ENCODE assay signal across 18 cellular contexts in genomic region chr1:60571811-60572210, GRCh38.
DNase-seq lines count a peak whose midpoint lies in the region; ATAC-seq and TF ChIP-seq lines count a peak whose summit lies in the region.
"Had no signal": no experiment of that assay in that cellular context is flagged by ENCODE, and none has a peak within 500 bp of the region (broad histone marks: within the 10 kb centered on the region; RNA-seq: fewer than 3 reads in every experiment).

No MANE protein-coding gene starts in this region.

- H3K36me3 ChIP-seq in HEK293 (ENCODE audit: control insufficient read depth in 2 of 2, insufficient read depth in 1 of 2, low read length in 2 of 2) (no peaks in the 10 kb centered on the region), thoracic aorta (no peaks in the 10 kb centered on the region)
- H3K36me3 ChIP-seq in naive thymus-derived CD4-positive, alpha-beta T cell (ENCODE audit: control insufficient read depth in 2 of 3, insufficient read depth in 3 of 3, low read length in 3 of 3): no peaks in the 10 kb centered on the region
- H3K36me3 ChIP-seq: spleen, suprapubic skin had no signal

- intact Hi-C loops in naive thymus-derived CD4-positive, alpha-beta T cell (cut with micrococcal nuclease): no loop called here

- no peak overlapping the region for H3K4me3 Mint-ChIP-seq in naive thymus-derived CD4-positive, alpha-beta T cell
- H3K4me3 Mint-ChIP-seq: activated CD4-positive, alpha-beta T cell treated with anti-CD3 and anti-CD28 coated beads, Interleukin-2, amount 10 ng/mL, durations not matched to agents 24 days and 14 days; nephron had no signal

- in situ Hi-C loops in astrocyte of the cerebellum (cut with HindIII; ENCODE audit: low sequenced_read_pairs): no loop called here

- POLR2A ChIA-PET in HEK293 (lab: Yijun Ruan, JAX): no interaction called here
- POLR2A ChIA-PET in naive thymus-derived CD4-positive, alpha-beta T cell (lab: Charles Lee): no interaction called here

- no peaks in the 10 kb centered on the region for H3K9me3 ChIP-seq in HEK293 (ENCODE audit: control insufficient read depth, insufficient read depth, low read depth, low read length)
- no peaks in the 10 kb centered on the region for H3K9me3 ChIP-seq in thoracic aorta
- H3K9me3 ChIP-seq in naive thymus-derived CD4-positive, alpha-beta T cell (ENCODE audit: control insufficient read depth in 2 of 3, low read length in 3 of 3): no peaks in the 10 kb centered on the region
- H3K9me3 ChIP-seq: psoas muscle, spleen, suprapubic skin had no signal

- H3K9me3 Mint-ChIP-seq in naive thymus-derived CD4-positive, alpha-beta T cell: peaks cover 0 to 12% (median 2%) of the 10 kb centered on the region in 11 donors
- H3K9me3 Mint-ChIP-seq: activated CD4-positive, alpha-beta T cell treated with anti-CD3 and anti-CD28 coated beads, Interleukin-2, amount 10 ng/mL, durations not matched to agents 24 days and 14 days had no signal

- H3K27me3 ChIP-seq in thoracic aorta (replicated peaks; ENCODE audit: insufficient read depth): no peaks in the 10 kb centered on the region
- no peaks in the 10 kb centered on the region for H3K27me3 ChIP-seq in naive thymus-derived CD4-positive, alpha-beta T cell (ENCODE audit: control insufficient read depth in 2 of 2, insufficient read depth in 2 of 2, low read length in 2 of 2)
- H3K27me3 ChIP-seq: spleen, suprapubic skin had no signal

- no peak for TF ChIP-seq CTCF in HEK293 (tag by site-specific recombination; IDR thresholded peaks at IDR 0.05)
- no peak for TF ChIP-seq CTCF in astrocyte of the cerebellum (IDR thresholded peaks at IDR 0.05; ENCODE audit: low read depth, low read length, missing control alignments)
- no peak for TF ChIP-seq CTCF in fibroblast of pulmonary artery (IDR thresholded peaks at IDR 0.05; ENCODE audit: low read length, missing control alignments)
- TF ChIP-seq CTCF in thoracic aorta (IDR thresholded peaks at IDR 0.05): no peak

- CTCF ChIA-PET in HEK293 (lab: Yijun Ruan, JAX): no interaction called here
- CTCF ChIA-PET in naive thymus-derived CD4-positive, alpha-beta T cell (lab: Charles Lee): no interaction called here

- H3K4me3 ChIP-seq in HEK293 (ENCODE audit: low read depth, low read length) (no peak overlapping the region), astrocyte of the cerebellum (ENCODE audit: low read depth, low read length) (no peak overlapping the region), fibroblast of pulmonary artery (replicated peaks; ENCODE audit: low read depth, low read length) (no peak overlapping the region), thoracic aorta (no peak overlapping the region)
- no peak overlapping the region for H3K4me3 ChIP-seq in naive thymus-derived CD4-positive, alpha-beta T cell (ENCODE audit: low read length)
- H3K4me3 ChIP-seq: psoas muscle, spleen, suprapubic skin had no signal

- peak; percentile 20 for DNase-seq in astrocyte of the cerebellum (ENCODE audit: low read depth)
- DNase-seq in fibroblast of pulmonary artery (ENCODE audit: low read depth): peak; percentile 74
- no peak for DNase-seq in thoracic aorta (ENCODE audit: low spot score)
- DNase-seq in naive thymus-derived CD4-positive, alpha-beta T cell: no peak
- DNase-seq in SK-N-DZ (ENCODE audit: low spot score): no peak
- DNase-seq: activated CD4-positive, alpha-beta T cell treated with anti-CD3 and anti-CD28 coated beads, Interleukin-2, amount 10 ng/mL, durations not matched to agents 24 days and 14 days; activated CD8-positive, alpha-beta memory T cell treated with anti-CD3 and anti-CD28 coated beads, Interleukin-2, amount 50 U/mL, for 4 hours; activated gamma-delta T cell; cortex of kidney; left colon; NCI-H1092; NCI-H2081; psoas muscle; spleen had no signal

- H3K4me1 Mint-ChIP-seq in naive thymus-derived CD4-positive, alpha-beta T cell: no peaks in the 10 kb centered on the region
- H3K4me1 Mint-ChIP-seq: activated CD4-positive, alpha-beta T cell treated with anti-CD3 and anti-CD28 coated beads, Interleukin-2, amount 10 ng/mL, durations not matched to agents 24 days and 14 days had no signal

- ATAC-seq in thoracic aorta (ENCODE audit: insufficient number of reproducible peaks, low FRiP score, low read depth): no peak
- ATAC-seq in naive thymus-derived CD4-positive, alpha-beta T cell: no peak
- ATAC-seq in GM18498 (IDR thresholded peaks at IDR 0.05; ENCODE audit: unreplicated experiment): no peak
- ATAC-seq: left colon, psoas muscle had no signal

- H3K27ac Mint-ChIP-seq in naive thymus-derived CD4-positive, alpha-beta T cell: no peak overlapping the region
- H3K27ac Mint-ChIP-seq: activated CD4-positive, alpha-beta T cell treated with anti-CD3 and anti-CD28 coated beads, Interleukin-2, amount 10 ng/mL, durations not matched to agents 24 days and 14 days; nephron had no signal

- peaks cover 0 to 4% (median 0%) of the 10 kb centered on the region in 5 donors for H3K27me3 Mint-ChIP-seq in naive thymus-derived CD4-positive, alpha-beta T cell
- H3K27me3 Mint-ChIP-seq: activated CD4-positive, alpha-beta T cell treated with anti-CD3 and anti-CD28 coated beads, Interleukin-2, amount 10 ng/mL, durations not matched to agents 24 days and 14 days had no signal

- H3K27ac ChIP-seq in HEK293 (ENCODE audit: extremely low read depth, low read depth, low read length): no peak overlapping the region
- H3K27ac ChIP-seq in thoracic aorta: peak overlapping the region; percentile 82 to 90
- no peak overlapping the region for H3K27ac ChIP-seq in naive thymus-derived CD4-positive, alpha-beta T cell (ENCODE audit: low read depth, low read length)
- H3K27ac ChIP-seq: psoas muscle had no signal

- no peaks in the 10 kb centered on the region for H3K36me3 Mint-ChIP-seq in naive thymus-derived CD4-positive, alpha-beta T cell

- H3K4me1 ChIP-seq in HEK293 (ENCODE audit: control insufficient read depth, insufficient read depth, low read length) (no peaks in the 10 kb centered on the region), thoracic aorta (ENCODE audit: control insufficient read depth in 1 of 2, low read depth in 2 of 2) (peaks cover 32 to 61% of the 10 kb centered on the region in 2 donors)
- H3K4me1 ChIP-seq in naive thymus-derived CD4-positive, alpha-beta T cell (ENCODE audit: control insufficient read depth in 2 of 2, insufficient read depth in 2 of 2, low read length in 2 of 2): no peaks in the 10 kb centered on the region

TF ChIP-seq in HEK293, 187 proteins besides CTCF, POLR2A, EP300 and RAD21:
- 0 out of 2 replicates have a peak, but pooled peaks have one; percentile 18 for TF ChIP-seq ZNF596 (tag by site-specific recombination; IDR thresholded peaks at IDR 0.05)
- TF ChIP-seq, protein P1, sequence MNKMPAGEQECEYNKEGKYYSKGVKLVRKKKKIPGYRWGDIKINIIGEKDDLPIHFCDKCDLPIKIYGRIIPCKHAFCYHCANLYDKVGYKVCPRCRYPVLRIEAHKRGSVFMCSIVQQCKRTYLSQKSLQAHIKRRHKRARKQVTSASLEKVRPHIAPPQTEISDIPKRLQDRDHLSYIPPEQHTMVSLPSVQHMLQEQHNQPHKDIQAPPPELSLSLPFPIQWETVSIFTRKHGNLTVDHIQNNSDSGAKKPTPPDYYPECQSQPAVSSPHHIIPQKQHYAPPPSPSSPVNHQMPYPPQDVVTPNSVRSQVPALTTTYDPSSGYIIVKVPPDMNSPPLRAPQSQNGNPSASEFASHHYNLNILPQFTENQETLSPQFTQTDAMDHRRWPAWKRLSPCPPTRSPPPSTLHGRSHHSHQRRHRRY (tag by site-specific recombination; IDR thresholded peaks at IDR 0.05): no peak
TF ChIP-seq in HEK293: peak in this region for 1.

Comparison
In these comparisons a context has a peak if more than half of its experiments do, and no peak if none do; other contexts are left out.
1. H3K27ac ChIP-seq: peak in thoracic aorta (2 of 2); none in HEK293 (single experiment) and naive thymus-derived CD4-positive, alpha-beta T cell (single experiment).
2. DNase-seq: peak in astrocyte of the cerebellum (single experiment) and fibroblast of pulmonary artery (single experiment); none in thoracic aorta (single experiment), naive thymus-derived CD4-positive, alpha-beta T cell (0 of 9) and SK-N-DZ (single experiment).